In genomic region chr13:113532156-113532806, GRCh38 we compare ENCODE assay signal across 17 cellular contexts. TPM values are rescaled to one million over a fixed set of nuclear protein-coding genes. Genes with fewer than 3 reads are reported as not detected.
A peak's percentile ranks its signal among the peaks of the same experiment; 100 is the strongest.
DNase-seq lines count a peak whose midpoint lies in the region; ATAC-seq and TF ChIP-seq lines count a peak whose summit lies in the region.
"Had no signal": no experiment of that assay in that cellular context is flagged by ENCODE, and none has a peak within 500 bp of the region (broad histone marks: within the 10 kb centered on the region; RNA-seq: fewer than 3 reads in every experiment).

No MANE protein-coding gene starts in this region.

- H3K9me3 ChIP-seq in HUES6 (ENCODE audit: control insufficient read depth, insufficient read depth, low read depth, low read length) (no peaks in the 10 kb centered on the region), ectodermal cell (ENCODE audit: control insufficient read depth, low read length) (no peaks in the 10 kb centered on the region), lower lobe of right lung (no peaks in the 10 kb centered on the region)

- peaks cover 5% of the 10 kb centered on the region for H3K9me3 Mint-ChIP-seq in glutamatergic neuron (ENCODE audit: unreplicated experiment)
- H3K9me3 Mint-ChIP-seq: activated T-helper 2 cell treated with anti-CD3 and anti-CD28 coated beads, Interferon-gamma antibody, Interleukin-2, Interleukin-4, amounts not matched to agents 10 μg/mL and 5 μg/mL and 100 μg/mL, durations not matched to agents 14 hours and 24 hours and 36 hours; natural killer cell had no signal

- H3K4me3 ChIP-seq in HUES6 (ENCODE audit: low read depth, low read length) (no peak overlapping the region), ectodermal cell (ENCODE audit: insufficient read depth, low read depth, low read length) (no peak overlapping the region), lower lobe of right lung (no peak overlapping the region)
- H3K4me3 ChIP-seq: dorsolateral prefrontal cortex, SK-N-MC had no signal

- 87 to 90% methylated on average over 16 of the region's 16 CpGs for WGBS in ectodermal cell, 2 experiments

- H3K4me3 Mint-ChIP-seq in glutamatergic neuron (ENCODE audit: unreplicated experiment): no peak overlapping the region
- H3K4me3 Mint-ChIP-seq: natural killer cell had no signal

- no peaks in the 10 kb centered on the region for H3K27me3 ChIP-seq in HUES6 (ENCODE audit: control insufficient read depth, insufficient read depth, low read length)
- no peaks in the 10 kb centered on the region for H3K27me3 ChIP-seq in ectodermal cell (ENCODE audit: control insufficient read depth, insufficient read depth, low read length, poor library complexity, severe bottlenecking)
- H3K27me3 ChIP-seq in lower lobe of right lung (ENCODE audit: low read depth): no peaks in the 10 kb centered on the region
- H3K27me3 ChIP-seq: dorsolateral prefrontal cortex had no signal

- peaks cover 11% of the 10 kb centered on the region for H3K4me1 Mint-ChIP-seq in glutamatergic neuron (ENCODE audit: low read depth, unreplicated experiment)

- peaks cover 1% of the 10 kb centered on the region for H3K27me3 Mint-ChIP-seq in glutamatergic neuron (ENCODE audit: unreplicated experiment)

- peaks cover 3% of the 10 kb centered on the region for H3K36me3 Mint-ChIP-seq in glutamatergic neuron (ENCODE audit: unreplicated experiment)
- H3K36me3 Mint-ChIP-seq: natural killer cell had no signal

- H3K27ac Mint-ChIP-seq in glutamatergic neuron (ENCODE audit: unreplicated experiment): no peak overlapping the region
- H3K27ac Mint-ChIP-seq: activated T-helper 2 cell treated with anti-CD3 and anti-CD28 coated beads, Interferon-gamma antibody, Interleukin-2, Interleukin-4, amounts not matched to agents 10 μg/mL and 5 μg/mL and 100 μg/mL, durations not matched to agents 14 hours and 24 hours and 36 hours had no signal

- H3K36me3 ChIP-seq in HUES6 (ENCODE audit: control insufficient read depth, insufficient read depth, low read length): peaks cover 33% of the 10 kb centered on the region
- H3K36me3 ChIP-seq in ectodermal cell (ENCODE audit: control insufficient read depth, insufficient read depth, low read length): no peaks in the 10 kb centered on the region
- peaks cover 73% of the 10 kb centered on the region for H3K36me3 ChIP-seq in lower lobe of right lung

- peaks cover 14% of the 10 kb centered on the region for H3K4me1 ChIP-seq in HUES6 (ENCODE audit: control insufficient read depth, insufficient read depth, low read length)
- H3K4me1 ChIP-seq in ectodermal cell (ENCODE audit: control insufficient read depth, insufficient read depth, low read length): no peaks in the 10 kb centered on the region
- H3K4me1 ChIP-seq in lower lobe of right lung: peaks cover 11% of the 10 kb centered on the region

- H3K9ac ChIP-seq in HUES6 (ENCODE audit: low read length): peak overlapping the region; percentile 42
- H3K9ac ChIP-seq: KMS-11 had no signal

- DNase-seq in 8988T: peak; percentile 52
- DNase-seq in lower lobe of right lung: peak; percentile 25
- DNase-seq in glutamatergic neuron: no peak
- DNase-seq: activated CD4-positive, CD25-positive, alpha-beta regulatory T cell treated with anti-CD3 and anti-CD28 coated beads, Interleukin-2, amount 50 U/mL, for 72 hours; GDM1; natural killer cell; NCI-H446 treated with DMSO at 0.1 percent for 48 hours; stimulated activated naive CD4-positive, alpha-beta T cell treated with Interleukin-2 at 50 U/mL for 16 hours had no signal

- intact Hi-C loops in lower lobe of right lung (cut with DNase I): no loop called here

- no peak for ATAC-seq in lower lobe of right lung
- no peak for ATAC-seq in HG03460 (IDR thresholded peaks at IDR 0.05; ENCODE audit: unreplicated experiment)
- no peak for ATAC-seq in HG03521 (IDR thresholded peaks at IDR 0.05; ENCODE audit: unreplicated experiment)
- ATAC-seq in GM21825 (IDR thresholded peaks at IDR 0.05; ENCODE audit: unreplicated experiment): no peak
- ATAC-seq: natural killer cell had no signal

- TF ChIP-seq CTCF in lower lobe of right lung (IDR thresholded peaks at IDR 0.05) (no peak), glutamatergic neuron (IDR thresholded peaks at IDR 0.05; ENCODE audit: partially characterized antibody, unreplicated experiment) (no peak)

- peak overlapping the region; percentile 44; the same call in 1 of the 2 replicates for H3K27ac ChIP-seq in HUES6 (ENCODE audit: low read depth, low read length)
- peak overlapping the region; percentile 16 for H3K27ac ChIP-seq in ectodermal cell (ENCODE audit: insufficient read depth, low read depth, low read length, poor library complexity, severe bottlenecking)
- H3K27ac ChIP-seq in lower lobe of right lung: no peak overlapping the region
- H3K27ac ChIP-seq: KMS-11, SK-N-MC had no signal

RNA-seq across cellular contexts. Expression of gene DCUN1D2, which starts 41.8 kb away (rescaled TPM):
- polyA plus RNA-seq in ectodermal cell (2013, experiment 1 of 4): 28.3 TPM
- polyA plus RNA-seq in ectodermal cell (2013, experiment 2 of 4): 26.8 TPM
- 15.7 TPM for polyA plus RNA-seq in ectodermal cell (2013, experiment 3 of 4)
- 18.8 TPM for polyA plus RNA-seq in ectodermal cell (2013, experiment 4 of 4)
- total RNA-seq in lower lobe of right lung: 16.8 TPM
- 97.7 TPM for total RNA-seq in glutamatergic neuron (ENCODE audit: unreplicated experiment)

RNA-seq across cellular contexts. Expression of gene TFDP1, which starts 52.3 kb away (rescaled TPM):
- 118 TPM for polyA plus RNA-seq in ectodermal cell (2013, experiment 1 of 4)
- 108 TPM for polyA plus RNA-seq in ectodermal cell (2013, experiment 2 of 4)
- 92.3 TPM for polyA plus RNA-seq in ectodermal cell (2013, experiment 3 of 4)
- polyA plus RNA-seq in ectodermal cell (2013, experiment 4 of 4): 96.5 TPM
- total RNA-seq in lower lobe of right lung (47.0 TPM), glutamatergic neuron (ENCODE audit: unreplicated experiment) (62.0 TPM)
